ENCODE assay signal across 8 cellular contexts in the genomic region with DNA sequence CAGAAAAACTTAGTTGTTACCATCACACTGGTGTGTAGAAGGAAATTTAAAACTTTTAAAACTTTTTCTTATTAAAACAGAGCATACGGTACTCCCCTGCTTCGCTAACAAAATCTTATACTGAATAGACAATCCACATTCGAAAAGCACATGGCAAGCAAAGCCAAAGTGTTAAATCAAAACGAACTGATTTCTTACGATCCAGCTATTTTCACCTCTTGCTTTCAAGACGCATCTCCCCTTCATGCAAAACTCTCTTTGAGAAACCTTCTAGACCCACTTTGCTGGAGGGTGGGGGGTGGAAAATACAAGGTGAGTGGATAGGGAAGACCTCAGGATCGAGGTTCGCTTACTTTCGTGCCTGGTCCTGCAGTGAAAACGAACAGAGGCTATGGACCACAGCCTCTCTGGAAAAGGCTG. TPM values are rescaled to one million over a fixed set of nuclear protein-coding genes. Genes with fewer than 3 reads are reported as not detected.
DNase-seq lines count a peak whose midpoint lies in the region; ATAC-seq, FAIRE-seq and TF ChIP-seq lines count a peak whose summit lies in the region.

No MANE protein-coding gene starts in this region.

- H3K4me3 Mint-ChIP-seq in activated CD8-positive, alpha-beta T cell treated with anti-CD3 and anti-CD28 coated beads for 36 hours: peak overlapping the region; percentile 98

- H3K36me3 ChIP-seq in SK-N-SH (replicated peaks in 1 of 2; ENCODE audit: control insufficient read depth in 1 of 2, insufficient read depth in 2 of 2, low read length in 1 of 2) (peaks cover 3 to 16% of the 10 kb centered on the region in 2 experiments), stomach smooth muscle (ENCODE audit: control insufficient read depth in 2 of 2, insufficient read depth in 2 of 2, low read length in 2 of 2) (no peaks in the 10 kb centered on the region)

- H3K4me3 ChIP-seq in SK-N-SH (ENCODE audit: low read depth in 2 of 2, low read length in 1 of 2): peak overlapping the region; percentile 96 to 98
- H3K4me3 ChIP-seq in iPS-18c (ENCODE audit: insufficient read depth, low read depth, low read length): peak overlapping the region; percentile 85
- peak overlapping the region; percentile 89 for H3K4me3 ChIP-seq in stomach smooth muscle (ENCODE audit: low read length in 2 of 2)

- FAIRE-seq in urothelium cell line (lab: Jason Lieb, UNC): no peak

- peak overlapping the region; percentile 93 for H3K4me2 ChIP-seq in SK-N-SH

- H3K27ac Mint-ChIP-seq in activated CD8-positive, alpha-beta T cell treated with anti-CD3 and anti-CD28 coated beads for 36 hours: peak overlapping the region; percentile 99

- H3K9me3 Mint-ChIP-seq in activated CD8-positive, alpha-beta T cell treated with anti-CD3 and anti-CD28 coated beads for 36 hours: no peaks in the 10 kb centered on the region

- H4K20me1 ChIP-seq in SK-N-SH (ENCODE audit: insufficient read depth): peaks cover 18% of the 10 kb centered on the region

- no peak for DNase-seq in SK-N-SH
- no peak for DNase-seq in activated CD8-positive, alpha-beta T cell treated with anti-CD3 and anti-CD28 coated beads for 36 hours
- DNase-seq in urothelium cell line (ENCODE audit: low spot score): no peak
- DNase-seq in COLO668 (lab: John Stamatoyannopoulos, UW; ENCODE audit: unreplicated experiment): no peak
- DNase-seq in NCI-H345 (lab: John Stamatoyannopoulos, UW): no peak

- H3K79me2 ChIP-seq in SK-N-SH (ENCODE audit: insufficient read depth): peaks cover 78% of the 10 kb centered on the region

- no peaks in the 10 kb centered on the region for H3K9me3 ChIP-seq in SK-N-SH
- no peaks in the 10 kb centered on the region for H3K9me3 ChIP-seq in iPS-18c (ENCODE audit: control insufficient read depth, insufficient read depth, low read length)
- H3K9me3 ChIP-seq in stomach smooth muscle (ENCODE audit: control insufficient read depth in 2 of 2, low read length in 2 of 2): no peaks in the 10 kb centered on the region

- intact Hi-C loops in activated CD8-positive, alpha-beta T cell treated with anti-CD3 and anti-CD28 coated beads for 36 hours (cut with micrococcal nuclease): loop anchor here (2.0 to 5.0 kb wide), 2 partner anchors 35 to 77 kb away; partner anchors contain the start of gene TM7SF3

- TF ChIP-seq EP300 in SK-N-SH (IDR thresholded peaks at IDR 0.05; ENCODE audit: borderline replicate concordance in 1 of 2, low read depth in 1 of 2, low read length in 1 of 2): no peak

- peaks cover 51% of the 10 kb centered on the region for H3K4me1 Mint-ChIP-seq in activated CD8-positive, alpha-beta T cell treated with anti-CD3 and anti-CD28 coated beads for 36 hours (ENCODE audit: low read depth)

- H3K9me2 ChIP-seq in SK-N-SH: no peaks in the 10 kb centered on the region; the same call in 1 of the 2 replicates

- POLR2A ChIA-PET in SK-N-SH (lab: Yijun Ruan, JAX): no interaction called here
- POLR2A ChIA-PET in activated CD8-positive, alpha-beta T cell treated with anti-CD3 and anti-CD28 coated beads for 36 hours (lab: Charles Lee): interaction anchor here (0.9 to 1.0 kb wide), 2 partner anchors 76 to 83 kb away, joined by 3 to 4 read pairs; partner anchors contain the start of gene TM7SF3

- H3K27me3 ChIP-seq in SK-N-SH (ENCODE audit: insufficient read depth) (no peaks in the 10 kb centered on the region), stomach smooth muscle (ENCODE audit: control insufficient read depth in 1 of 2, insufficient read depth in 2 of 2, low read length in 2 of 2) (no peaks in the 10 kb centered on the region)

- TF ChIP-seq CTCF in SK-N-SH (IDR thresholded peaks at IDR 0.05): no peak
- TF ChIP-seq CTCF in activated CD8-positive, alpha-beta T cell treated with anti-CD3 and anti-CD28 coated beads for 36 hours (IDR thresholded peaks at IDR 0.05): no peak

- WGBS in SK-N-SH (ENCODE audit: low lambda C conversion rate): under 1% methylated on average over 10 of the region's 10 CpGs

- TF ChIP-seq RAD21 in SK-N-SH (IDR thresholded peaks at IDR 0.05; ENCODE audit: low read length): no peak

- no peak for ATAC-seq in SK-N-SH treated with all-trans-retinoic acid at 6 μM for 48 hours
- no peak for ATAC-seq in activated CD8-positive, alpha-beta T cell treated with anti-CD3 and anti-CD28 coated beads for 36 hours

- peak overlapping the region; percentile 90 for H3K9ac ChIP-seq in SK-N-SH
- peak overlapping the region; percentile 83 to 97 for H3K9ac ChIP-seq in stomach smooth muscle (ENCODE audit: low read length in 2 of 2)

- no peaks in the 10 kb centered on the region for H3K27me3 Mint-ChIP-seq in activated CD8-positive, alpha-beta T cell treated with anti-CD3 and anti-CD28 coated beads for 36 hours

- peaks cover 20 to 24% of the 10 kb centered on the region in 2 experiments; a peak in 3 of 4 replicates for H3K4me1 ChIP-seq in SK-N-SH (ENCODE audit: control insufficient read depth in 1 of 2, insufficient read depth in 2 of 2, low read depth in 1 of 2, low read length in 1 of 2)
- H3K4me1 ChIP-seq in stomach smooth muscle (ENCODE audit: control insufficient read depth, insufficient read depth, low read length): peaks cover 5% of the 10 kb centered on the region

- peaks cover 46% of the 10 kb centered on the region for H3K36me3 Mint-ChIP-seq in activated CD8-positive, alpha-beta T cell treated with anti-CD3 and anti-CD28 coated beads for 36 hours (ENCODE audit: low read depth)

- H3F3A ChIP-seq in SK-N-SH (replicated peaks; ENCODE audit: insufficient read depth): no peaks in the 10 kb centered on the region

- CTCF ChIA-PET in SK-N-SH (lab: Yijun Ruan, JAX): interaction anchor here (0.9 to 1.2 kb wide), 3 partner anchors 18 to 76 kb away, joined by 3 read pairs; partner anchors contain the start of gene TM7SF3
- CTCF ChIA-PET in activated CD8-positive, alpha-beta T cell treated with anti-CD3 and anti-CD28 coated beads for 36 hours (lab: Charles Lee): interaction anchor here (1.2 to 2.8 kb wide), 2 partner anchors 77 to 78 kb away, joined by 6 to 12 read pairs; partner anchors contain the start of gene TM7SF3

- H3K27ac ChIP-seq in SK-N-SH (ENCODE audit: low read depth in 2 of 2, low read length in 1 of 2) (peak overlapping the region; percentile 91 to 93), stomach smooth muscle (ENCODE audit: low read length) (peak overlapping the region; percentile 88)

- peak overlapping the region; percentile 59; the same call in 1 of the 2 replicates for H2AFZ ChIP-seq in SK-N-SH (ENCODE audit: low read depth)

TF ChIP-seq in SK-N-SH, 30 proteins besides CTCF, POLR2A, EP300 and RAD21:
- no peak for TF ChIP-seq TAF1 (IDR thresholded peaks at IDR 0.05; ENCODE audit: borderline replicate concordance, low read depth, low read length)
- TF ChIP-seq, protein P1, sequence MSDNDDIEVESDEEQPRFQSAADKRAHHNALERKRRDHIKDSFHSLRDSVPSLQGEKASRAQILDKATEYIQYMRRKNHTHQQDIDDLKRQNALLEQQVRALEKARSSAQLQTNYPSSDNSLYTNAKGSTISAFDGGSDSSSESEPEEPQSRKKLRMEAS (IDR thresholded peaks at IDR 0.05; ENCODE audit: low read depth): peak; percentile 46; the same call in 1 of the 2 replicates

TF ChIP-seq in SK-N-SH treated with all-trans-retinoic acid at 6 μM for 48 hours, 23 proteins besides CTCF, POLR2A, EP300 and RAD21 (continues in another document):
- TF ChIP-seq GLIS3 (CRISPR knock-in tag; IDR thresholded peaks at IDR 0.05) (no peak), ARNTL (CRISPR knock-in tag; IDR thresholded peaks at IDR 0.05; ENCODE audit: borderline replicate concordance, low read depth) (no peak), ESRRG (CRISPR knock-in tag; IDR thresholded peaks at IDR 0.05) (no peak), TSHZ2 (CRISPR knock-in tag; IDR thresholded peaks at IDR 0.05) (no peak)

RNA-seq across cellular contexts. Expression of gene INTS13, which starts 0.3 kb away (rescaled TPM):
- 7.2 and 9.7 TPM in 2 replicates for polyA plus RNA-seq in SK-N-SH (2012; rRNA removed)
- 10.2 and 13.1 TPM in 2 replicates for polyA plus RNA-seq in SK-N-SH (2012; cell fraction: cytosol; rRNA removed)
- 5.1 and 10.0 TPM in 2 replicates for polyA plus RNA-seq in SK-N-SH (2012; cell fraction: nucleus; rRNA removed)
- total RNA-seq in activated CD8-positive, alpha-beta T cell treated with anti-CD3 and anti-CD28 coated beads for 36 hours: 100 to 1,000 TPM; 102 to 115 TPM

RNA-seq across cellular contexts. Expression of gene FGFR1OP2, which starts 0.8 kb away (rescaled TPM):
- polyA plus RNA-seq in SK-N-SH (2012; rRNA removed): 20.6 and 21.7 TPM in 2 replicates
- polyA plus RNA-seq in SK-N-SH (2012; cell fraction: cytosol; rRNA removed): 23.5 and 31.0 TPM in 2 replicates
- polyA plus RNA-seq in SK-N-SH (2012; cell fraction: nucleus; rRNA removed): 8.1 and 12.9 TPM in 2 replicates
- total RNA-seq in activated CD8-positive, alpha-beta T cell treated with anti-CD3 and anti-CD28 coated beads for 36 hours: 10 to 100 TPM; 72.4 to 75.1 TPM
